ENCODE assay signal across 29 cellular contexts in the genomic region with DNA sequence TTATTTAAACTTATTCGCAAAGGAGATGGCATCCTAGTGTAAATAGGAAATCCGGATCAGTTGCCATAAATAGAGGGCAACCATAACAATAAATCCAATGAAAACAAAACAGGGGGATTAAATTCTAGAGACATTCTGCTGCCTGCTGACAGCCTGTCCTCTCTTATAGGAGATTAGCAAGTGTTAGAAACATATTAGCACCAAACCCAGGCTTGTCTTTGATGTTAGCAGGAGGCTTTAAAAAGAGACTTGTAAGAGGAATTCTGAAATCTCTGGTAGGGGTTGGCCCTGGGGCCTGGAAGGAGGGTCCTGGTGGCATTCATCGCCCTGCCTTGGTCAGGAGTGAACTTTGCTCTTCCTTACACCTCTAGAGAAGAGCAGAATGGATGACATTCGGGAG. TPM values are rescaled to one million over a fixed set of nuclear protein-coding genes. Genes with fewer than 3 reads are reported as not detected.
DNase-seq lines count a peak whose midpoint lies in the region; ATAC-seq, FAIRE-seq and TF ChIP-seq lines count a peak whose summit lies in the region.
"Had no signal": no experiment of that assay in that cellular context is flagged by ENCODE, and none has a peak within 500 bp of the region (broad histone marks: within the 10 kb centered on the region; RNA-seq: fewer than 3 reads in every experiment).

No MANE protein-coding gene starts in this region.

- H3K4me1 ChIP-seq in HUES6 (ENCODE audit: control insufficient read depth, insufficient read depth, low read length) (peaks cover 53% of the 10 kb centered on the region), endodermal cell (ENCODE audit: control insufficient read depth, insufficient read depth, low read length) (peaks cover 9% of the 10 kb centered on the region), osteoblast (ENCODE audit: insufficient read depth, low read length) (peaks cover 3% of the 10 kb centered on the region), left lung (peaks cover 0 to 35% of the 10 kb centered on the region in 2 donors)
- H3K4me1 ChIP-seq: BLaER1 treated with 17β-estradiol and CSF1 and Interleukin-3, amounts not matched to agents 10 nM and 100 nM had no signal

- no peak for ATAC-seq in GM19351 (IDR thresholded peaks at IDR 0.05; ENCODE audit: unreplicated experiment)
- ATAC-seq in HG03442 (IDR thresholded peaks at IDR 0.05; ENCODE audit: unreplicated experiment), result no peak
- ATAC-seq in left lung, result no peak
- ATAC-seq: activated CD4-positive, alpha-beta T cell treated with anti-CD3 and anti-CD28 coated beads for 36 hours; activated naive CD8-positive, alpha-beta T cell treated with anti-CD3 and anti-CD28 coated beads, Interleukin-2, amount 50 U/mL, for 24 hours; stimulated activated effector memory CD8-positive, alpha-beta T cell treated with anti-CD3 and anti-CD28 coated beads, Interleukin-12 subunit alpha, Interleukin-12 subunit beta, amount 100 ng/mL, for 72 hours; T-helper 17 cell had no signal

- H3K9ac ChIP-seq in HUES6 (ENCODE audit: low read length), result peak overlapping the region; percentile 42
- no peak overlapping the region for H3K9ac ChIP-seq in endodermal cell (ENCODE audit: extremely low read depth, low read length, poor library complexity, severe bottlenecking)
- H3K9ac ChIP-seq: BLaER1 treated with 17β-estradiol and CSF1 and Interleukin-3, amounts not matched to agents 10 nM and 100 nM had no signal

- intact Hi-C loops in left lung (cut with DNase I), result loop anchor here in 1 of 2 donors (10.0 kb wide), 1 partner anchor 65 kb away; no protein-coding TSS in a partner anchor

- no peaks in the 10 kb centered on the region for H3K9me3 ChIP-seq in HUES6 (ENCODE audit: control insufficient read depth, insufficient read depth, low read depth, low read length)
- no peaks in the 10 kb centered on the region for H3K9me3 ChIP-seq in endodermal cell (ENCODE audit: control insufficient read depth, low read length)
- H3K9me3 ChIP-seq in osteoblast (ENCODE audit: low read depth, low read length), result no peaks in the 10 kb centered on the region
- H3K9me3 ChIP-seq in left lung, result no peaks in the 10 kb centered on the region
- H3K9me3 ChIP-seq: BLaER1 treated with 17β-estradiol and CSF1 and Interleukin-3, amounts not matched to agents 10 nM and 100 nM had no signal

- peak overlapping the region; percentile 24 for H3K27ac Mint-ChIP-seq in endodermal cell
- H3K27ac Mint-ChIP-seq: activated CD4-positive, alpha-beta T cell treated with anti-CD3 and anti-CD28 coated beads for 36 hours; activated naive CD8-positive, alpha-beta T cell treated with anti-CD3 and anti-CD28 coated beads, Interleukin-2, amount 50 U/mL, for 24 hours; T-helper 17 cell had no signal

- peaks cover 71% of the 10 kb centered on the region for H4K20me1 ChIP-seq in osteoblast (ENCODE audit: insufficient read depth, low read length)

- 20 to 43% methylated on average over 1 to 4 of the region's 4 CpGs for WGBS in endodermal cell (ENCODE audit: insufficient coverage in 1 of 2, insufficient read length in 1 of 2), 2 experiments

- peaks cover 36% of the 10 kb centered on the region for H3K36me3 ChIP-seq in HUES6 (ENCODE audit: control insufficient read depth, insufficient read depth, low read length)
- H3K36me3 ChIP-seq in endodermal cell (ENCODE audit: control insufficient read depth, insufficient read depth, low read length), result peaks cover 62% of the 10 kb centered on the region
- peaks cover 72% of the 10 kb centered on the region for H3K36me3 ChIP-seq in osteoblast (ENCODE audit: insufficient read depth, low read length)
- H3K36me3 ChIP-seq in left lung, result peaks cover 0 to 63% of the 10 kb centered on the region in 2 donors

- H3K4me1 Mint-ChIP-seq in endodermal cell, result peaks cover 27% of the 10 kb centered on the region
- H3K4me1 Mint-ChIP-seq: activated CD4-positive, alpha-beta T cell treated with anti-CD3 and anti-CD28 coated beads for 36 hours; activated naive CD8-positive, alpha-beta T cell treated with anti-CD3 and anti-CD28 coated beads, Interleukin-2, amount 50 U/mL, for 24 hours; T-helper 17 cell had no signal

- H3K27me3 ChIP-seq in HUES6 (ENCODE audit: control insufficient read depth, insufficient read depth, low read length), result no peaks in the 10 kb centered on the region
- no peaks in the 10 kb centered on the region for H3K27me3 ChIP-seq in endodermal cell (ENCODE audit: control insufficient read depth, insufficient read depth, low read length, poor library complexity, severe bottlenecking)
- no peaks in the 10 kb centered on the region for H3K27me3 ChIP-seq in osteoblast (ENCODE audit: insufficient read depth, low read length)
- no peaks in the 10 kb centered on the region for H3K27me3 ChIP-seq in left lung
- H3K27me3 ChIP-seq: BLaER1 treated with 17β-estradiol and CSF1 and Interleukin-3, amounts not matched to agents 10 nM and 100 nM had no signal

- no peak overlapping the region for H3K4me2 ChIP-seq in osteoblast (ENCODE audit: insufficient read depth, low read length)
- H3K4me2 ChIP-seq: BLaER1 treated with 17β-estradiol and CSF1 and Interleukin-3, amounts not matched to agents 10 nM and 100 nM; smooth muscle cell had no signal

- H3K27ac ChIP-seq in HUES6 (ENCODE audit: low read depth, low read length) (peak overlapping the region; percentile 54; the same call in 1 of the 2 replicates), endodermal cell (ENCODE audit: low read depth, low read length) (no peak overlapping the region), osteoblast (ENCODE audit: low read depth, low read length) (peak overlapping the region; percentile 49), left lung (peak overlapping the region in 1 of 2 donors; percentile 29)
- H3K27ac ChIP-seq: BLaER1 treated with 17β-estradiol and CSF1 and Interleukin-3, amounts not matched to agents 10 nM and 100 nM; SK-N-MC had no signal

- no peak for TF ChIP-seq CTCF in D721Med (IDR thresholded peaks at IDR 0.05; ENCODE audit: insufficient read depth, missing control alignments)
- no peak for TF ChIP-seq CTCF in endodermal cell (conservative IDR thresholded peaks at IDR 0.05)
- TF ChIP-seq CTCF in osteoblast (IDR thresholded peaks at IDR 0.05; ENCODE audit: extremely low read depth, low read depth, low read length), result no peak
- no peak for TF ChIP-seq CTCF in left lung (IDR thresholded peaks at IDR 0.05)

- DNase-seq in D721Med (ENCODE audit: insufficient read length, low spot score) (peak; percentile 65), endodermal cell (peak; percentile 82), osteoblast (ENCODE audit: insufficient read length, low spot score, missing footprints) (peak; percentile 77), DMS114 treated with DMSO at 0.1 percent for 48 hours (lab: John Stamatoyannopoulos, UW; ENCODE audit: unreplicated experiment) (no peak), left lung (no peak)
- DNase-seq: ACHN; activated CD4-positive, alpha-beta T cell treated with anti-CD3 and anti-CD28 coated beads for 36 hours; activated gamma-delta T cell; activated naive CD8-positive, alpha-beta T cell treated with anti-CD3 and anti-CD28 coated beads, Interleukin-2, amount 50 U/mL, for 24 hours; effector CD8-positive, alpha-beta T cell; EL; foreskin melanocyte; MV-4-11; NCI-H146; NCI-H510A treated with DMSO at 0.1 percent for 48 hours; RPMI8226; stimulated activated CD4-positive, alpha-beta T cell treated with anti-CD3 and anti-CD28 coated beads, Interleukin-2, amount 100 ng/mL, for 48 hours; substantia nigra; T-helper 17 cell had no signal

- H3K79me2 ChIP-seq in osteoblast (ENCODE audit: insufficient read depth, low read length), result peaks cover 94% of the 10 kb centered on the region

- no peaks in the 10 kb centered on the region for H3K27me3 Mint-ChIP-seq in endodermal cell (ENCODE audit: insufficient read depth)
- H3K27me3 Mint-ChIP-seq: activated CD4-positive, alpha-beta T cell treated with anti-CD3 and anti-CD28 coated beads for 36 hours; activated naive CD8-positive, alpha-beta T cell treated with anti-CD3 and anti-CD28 coated beads, Interleukin-2, amount 50 U/mL, for 24 hours had no signal

- peak overlapping the region; percentile 27; the same call in 1 of the 2 replicates for H3K4me3 ChIP-seq in HUES6 (ENCODE audit: low read depth, low read length)
- H3K4me3 ChIP-seq in endodermal cell (ENCODE audit: low read length), result peak overlapping the region; percentile 66
- no peak overlapping the region for H3K4me3 ChIP-seq in osteoblast (ENCODE audit: insufficient read depth, low read length)
- H3K4me3 ChIP-seq in left lung, result no peak overlapping the region
- H3K4me3 ChIP-seq: BLaER1 treated with 17β-estradiol and CSF1 and Interleukin-3, amounts not matched to agents 10 nM and 100 nM; SK-N-MC; smooth muscle cell had no signal

- H3K4me3 Mint-ChIP-seq in endodermal cell, result peak overlapping the region; percentile 24
- H3K4me3 Mint-ChIP-seq: activated CD4-positive, alpha-beta T cell treated with anti-CD3 and anti-CD28 coated beads for 36 hours; activated naive CD8-positive, alpha-beta T cell treated with anti-CD3 and anti-CD28 coated beads, Interleukin-2, amount 50 U/mL, for 24 hours; neural crest cell; stimulated activated effector memory CD8-positive, alpha-beta T cell treated with anti-CD3 and anti-CD28 coated beads, Interleukin-12 subunit alpha, Interleukin-12 subunit beta, amount 100 ng/mL, for 72 hours; T-helper 17 cell had no signal

- no peaks in the 10 kb centered on the region for H3K9me3 Mint-ChIP-seq in endodermal cell
- H3K9me3 Mint-ChIP-seq: activated naive CD8-positive, alpha-beta T cell treated with anti-CD3 and anti-CD28 coated beads, Interleukin-2, amount 50 U/mL, for 24 hours; neural crest cell; stimulated activated effector memory CD8-positive, alpha-beta T cell treated with anti-CD3 and anti-CD28 coated beads, Interleukin-12 subunit alpha, Interleukin-12 subunit beta, amount 100 ng/mL, for 72 hours had no signal

- peak; percentile 92 for FAIRE-seq in D721Med (lab: Jason Lieb, UNC)
- FAIRE-seq: colon, islet of Langerhans had no signal

- peaks cover 43% of the 10 kb centered on the region for H3K36me3 Mint-ChIP-seq in endodermal cell (ENCODE audit: low read depth)
- H3K36me3 Mint-ChIP-seq: stimulated activated effector memory CD8-positive, alpha-beta T cell treated with anti-CD3 and anti-CD28 coated beads, Interleukin-12 subunit alpha, Interleukin-12 subunit beta, amount 100 ng/mL, for 72 hours had no signal

- H2AFZ ChIP-seq in osteoblast (ENCODE audit: low read length), result no peak overlapping the region

RNA-seq across cellular contexts. Expression of gene NDST1, which starts 21.6 kb away (rescaled TPM):
- total RNA-seq in endodermal cell (10 to 100 TPM; 53.3 to 71.7 TPM), osteoblast (89.9 and 104 TPM in 2 replicates), left lung (100 to 1,000 TPM in 1 of 2 donors, 10 to 100 TPM in 1; 89.3 to 100 TPM)
- 40.7 TPM for polyA plus RNA-seq in endodermal cell (2013, experiment 1 of 2)
- 37.5 TPM for polyA plus RNA-seq in endodermal cell (2013, experiment 2 of 2)

Comparison
In these comparisons a context has a peak if more than half of its experiments do, and no peak if none do; other contexts are left out.
1. DNase-seq: peak in D721Med (single experiment), endodermal cell (single experiment) and osteoblast (single experiment); none in DMS114 treated with DMSO at 0.1 percent for 48 hours (single experiment) and left lung (0 of 2).
2. H3K4me3 ChIP-seq: peak in HUES6 (single experiment) and endodermal cell (single experiment); none in osteoblast (single experiment) and left lung (0 of 2).